12 cellular contexts compared by ENCODE assay signal in the genomic region with DNA sequence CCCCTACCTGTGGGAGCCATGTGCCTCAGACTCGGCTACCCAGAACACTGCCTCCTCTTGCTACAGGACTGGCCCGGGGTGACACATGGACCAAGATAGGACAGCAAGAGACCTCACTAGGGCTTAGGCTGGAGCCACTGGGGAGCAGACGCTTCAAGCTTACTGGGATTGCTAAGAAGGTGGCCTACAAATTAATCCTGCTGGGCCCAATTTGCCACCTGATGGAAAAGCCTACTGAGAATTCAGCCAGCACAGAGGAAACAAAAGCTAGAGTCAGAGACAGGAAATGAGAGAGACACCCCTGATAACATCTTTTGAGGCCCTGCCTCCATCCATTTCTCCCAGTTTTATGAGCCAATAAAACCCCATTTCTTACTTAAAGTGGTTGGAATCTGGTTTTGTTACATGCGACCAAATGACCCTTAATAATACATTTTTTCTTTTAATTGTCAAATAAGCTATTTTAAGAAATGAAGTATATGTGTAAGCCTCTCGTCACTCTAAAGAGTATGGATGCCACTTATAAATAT.
"Had no signal": no experiment of that assay in that cellular context is flagged by ENCODE, and none has a peak within 500 bp of the region (broad histone marks: within the 10 kb centered on the region; RNA-seq: fewer than 3 reads in every experiment).

No MANE protein-coding gene starts in this region.

- H3K27me3 Mint-ChIP-seq: activated CD4-positive, alpha-beta T cell treated with anti-CD3 and anti-CD28 coated beads, Interleukin-2, amount 10 ng/mL, durations not matched to agents 24 days and 14 days; activated naive CD8-positive, alpha-beta T cell treated with anti-CD3 and anti-CD28 coated beads for 36 hours; stimulated activated memory B cell treated with anti-CD40 and anti-IgM and Interleukin-4, amounts not matched to agents 10 μg/mL and 1 μg/mL and 100 μg/mL, for 72 hours had no signal

- H3K9me3 ChIP-seq: body of pancreas, left lung, neutrophil had no signal

- H2AFZ ChIP-seq: parathyroid adenoma had no signal

- H3K4me3 Mint-ChIP-seq: activated CD4-positive, alpha-beta T cell treated with anti-CD3 and anti-CD28 coated beads, Interleukin-2, amount 10 ng/mL, durations not matched to agents 24 days and 14 days; activated naive CD8-positive, alpha-beta T cell treated with anti-CD3 and anti-CD28 coated beads for 36 hours; naive B cell; stimulated activated memory B cell treated with anti-CD40 and anti-IgM and Interleukin-4, amounts not matched to agents 10 μg/mL and 1 μg/mL and 100 μg/mL, for 72 hours had no signal

- ATAC-seq: body of pancreas; left lung; stimulated activated memory B cell treated with anti-CD40 and anti-IgM and Interleukin-4, amounts not matched to agents 10 μg/mL and 1 μg/mL and 100 μg/mL, for 72 hours had no signal

- H3K36me3 Mint-ChIP-seq: activated naive CD8-positive, alpha-beta T cell treated with anti-CD3 and anti-CD28 coated beads for 36 hours; naive B cell; stimulated activated memory B cell treated with anti-CD40 and anti-IgM and Interleukin-4, amounts not matched to agents 10 μg/mL and 1 μg/mL and 100 μg/mL, for 72 hours had no signal

- H3K27me3 ChIP-seq: body of pancreas, left lung, neutrophil had no signal

- H3K27ac ChIP-seq: body of pancreas, left lung, neutrophil, parathyroid adenoma had no signal

- H3K4me1 Mint-ChIP-seq: activated CD4-positive, alpha-beta T cell treated with anti-CD3 and anti-CD28 coated beads, Interleukin-2, amount 10 ng/mL, durations not matched to agents 24 days and 14 days; activated naive CD8-positive, alpha-beta T cell treated with anti-CD3 and anti-CD28 coated beads for 36 hours; naive B cell; stimulated activated memory B cell treated with anti-CD40 and anti-IgM and Interleukin-4, amounts not matched to agents 10 μg/mL and 1 μg/mL and 100 μg/mL, for 72 hours had no signal

- H3K79me2 ChIP-seq: parathyroid adenoma had no signal

- H3K9me3 Mint-ChIP-seq: activated CD4-positive, alpha-beta T cell treated with anti-CD3 and anti-CD28 coated beads, Interleukin-2, amount 10 ng/mL, durations not matched to agents 24 days and 14 days; activated naive CD8-positive, alpha-beta T cell treated with anti-CD3 and anti-CD28 coated beads for 36 hours; stimulated activated memory B cell treated with anti-CD40 and anti-IgM and Interleukin-4, amounts not matched to agents 10 μg/mL and 1 μg/mL and 100 μg/mL, for 72 hours had no signal

- DNase-seq: activated CD4-positive, alpha-beta T cell treated with anti-CD3 and anti-CD28 coated beads, Interleukin-2, amount 10 ng/mL, durations not matched to agents 24 days and 14 days; activated naive CD8-positive, alpha-beta T cell treated with anti-CD3 and anti-CD28 coated beads for 36 hours; amygdala; body of pancreas; caudate nucleus; left lung; mammary epithelial cell; naive B cell; stimulated activated CD4-positive, alpha-beta T cell treated with anti-CD3 and anti-CD28 coated beads, Interleukin-2, amount 100 ng/mL, for 48 hours had no signal

- H3K9ac ChIP-seq: parathyroid adenoma had no signal

- H3K4me1 ChIP-seq: body of pancreas, left lung, parathyroid adenoma had no signal

- H3K27ac Mint-ChIP-seq: activated CD4-positive, alpha-beta T cell treated with anti-CD3 and anti-CD28 coated beads, Interleukin-2, amount 10 ng/mL, durations not matched to agents 24 days and 14 days; activated naive CD8-positive, alpha-beta T cell treated with anti-CD3 and anti-CD28 coated beads for 36 hours; stimulated activated memory B cell treated with anti-CD40 and anti-IgM and Interleukin-4, amounts not matched to agents 10 μg/mL and 1 μg/mL and 100 μg/mL, for 72 hours had no signal

- H3K4me3 ChIP-seq: body of pancreas, left lung had no signal

- H3K36me3 ChIP-seq: left lung, neutrophil had no signal
